19 cellular contexts compared by ENCODE assay signal in the genomic region with DNA sequence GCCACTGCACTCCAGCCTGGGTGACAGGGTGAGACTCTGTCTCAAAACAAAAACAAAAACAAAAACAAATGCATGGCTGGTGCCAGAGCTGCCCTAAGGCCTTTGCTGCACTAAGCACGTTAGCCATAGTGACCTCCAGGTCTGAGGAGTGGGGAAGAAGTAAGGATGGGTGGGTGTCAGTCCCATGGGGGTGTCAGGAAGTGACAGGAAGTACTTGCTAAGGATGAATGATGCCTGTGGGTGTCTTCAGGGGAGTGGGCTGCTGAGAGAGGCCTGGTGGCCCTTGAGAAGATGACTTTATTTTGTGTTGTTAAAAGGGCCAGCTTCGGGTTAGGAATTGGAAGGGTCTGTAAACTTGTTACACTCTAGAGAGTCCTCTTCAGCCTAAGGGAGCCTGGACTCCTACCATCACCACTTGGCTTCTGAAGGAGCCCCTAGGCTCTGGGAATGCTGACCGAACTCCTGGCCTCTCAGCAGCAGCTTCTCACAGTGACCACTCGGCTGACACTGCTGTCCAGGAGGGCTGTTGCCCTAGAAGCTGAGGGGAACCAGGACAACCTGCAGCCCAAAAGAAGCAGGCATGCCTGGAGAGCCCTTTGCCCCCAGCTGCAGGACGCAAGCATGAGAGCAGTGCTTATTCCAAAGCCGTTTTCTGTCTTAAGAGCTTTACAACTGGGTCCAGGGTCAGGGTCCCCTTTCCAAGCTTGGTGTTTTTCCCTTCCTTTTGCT.
"Had no signal": no experiment of that assay in that cellular context is flagged by ENCODE, and none has a peak within 500 bp of the region (broad histone marks: within the 10 kb centered on the region; RNA-seq: fewer than 3 reads in every experiment).

No MANE protein-coding gene starts in this region.

- H3K9ac ChIP-seq: parathyroid adenoma had no signal

- H3K36me3 Mint-ChIP-seq: activated CD4-positive, alpha-beta memory T cell treated with anti-CD3 and anti-CD28 coated beads for 36 hours; activated naive CD8-positive, alpha-beta T cell; naive thymus-derived CD8-positive, alpha-beta T cell had no signal

- H3K27ac Mint-ChIP-seq: activated B cell treated with CpG ODN at 0.5 μM for 24 hours; activated CD4-positive, alpha-beta memory T cell treated with anti-CD3 and anti-CD28 coated beads for 36 hours; activated naive CD8-positive, alpha-beta T cell; endodermal cell had no signal

- H3K36me3 ChIP-seq: neutrophil had no signal

- H2AFZ ChIP-seq: parathyroid adenoma had no signal

- H3K4me1 Mint-ChIP-seq: activated B cell treated with CpG ODN at 0.5 μM for 24 hours; naive thymus-derived CD8-positive, alpha-beta T cell had no signal

- ATAC-seq: body of pancreas; foreskin keratinocyte; left ventricle myocardium superior; naive thymus-derived CD8-positive, alpha-beta T cell; sciatic nerve had no signal

- H3K27ac ChIP-seq: body of pancreas, epithelial cell of prostate, foreskin keratinocyte, neutrophil, parathyroid adenoma had no signal

- H3K9me3 ChIP-seq: body of pancreas, neutrophil had no signal

- DNase-seq: activated B cell treated with CpG ODN at 0.5 μM for 24 hours; activated CD4-positive, alpha-beta memory T cell treated with anti-CD3 and anti-CD28 coated beads for 36 hours; activated CD4-positive, alpha-beta T cell treated with anti-CD3 and anti-CD28 coated beads for 4 hours; activated T-cell treated with anti-CD3 and anti-CD28 coated beads for 4 hours; amniotic stem cell; body of pancreas; caudate nucleus; endodermal cell; foreskin keratinocyte; glutamatergic neuron; hypothalamus; left ventricle myocardium superior; naive thymus-derived CD8-positive, alpha-beta T cell; stimulated activated naive CD4-positive, alpha-beta T cell treated with Interleukin-2 at 50 U/mL for 16 hours had no signal

- H3K9me3 Mint-ChIP-seq: activated B cell treated with CpG ODN at 0.5 μM for 24 hours; activated CD4-positive, alpha-beta memory T cell treated with anti-CD3 and anti-CD28 coated beads for 36 hours; endodermal cell; naive thymus-derived CD8-positive, alpha-beta T cell had no signal

- H3K4me3 ChIP-seq: body of pancreas had no signal

- H3K4me3 Mint-ChIP-seq: activated B cell treated with CpG ODN at 0.5 μM for 24 hours; activated CD4-positive, alpha-beta memory T cell treated with anti-CD3 and anti-CD28 coated beads for 36 hours; activated naive CD8-positive, alpha-beta T cell; endodermal cell; naive thymus-derived CD8-positive, alpha-beta T cell had no signal

- H3K27me3 ChIP-seq: body of pancreas, foreskin keratinocyte, neutrophil had no signal

- H3K4me1 ChIP-seq: body of pancreas, foreskin keratinocyte, parathyroid adenoma had no signal
